Comparison of ENCODE assay signal across 1 cellular context in the genomic region with DNA sequence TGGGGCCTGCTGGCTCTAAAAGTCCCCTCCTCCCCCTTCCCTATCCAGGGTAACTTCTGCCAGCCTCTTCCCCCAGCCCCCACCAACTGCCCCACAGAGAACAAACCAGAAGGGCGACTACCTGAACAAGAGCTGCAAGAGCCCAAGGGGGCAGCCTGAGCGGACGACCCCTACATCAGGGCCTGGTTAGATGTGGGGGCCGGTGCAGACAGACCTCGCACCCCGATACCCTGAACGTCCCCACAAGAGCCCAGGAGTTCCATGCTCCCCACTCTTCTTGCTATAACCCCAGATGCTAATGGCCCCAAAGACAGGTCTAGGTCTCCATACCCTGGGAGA.
A peak's percentile ranks its signal among the peaks of the same experiment; 100 is the strongest.
TF ChIP-seq lines count a peak whose summit lies in the region.

No MANE protein-coding gene starts in this region.

TF ChIP-seq in K562, 482 proteins besides CTCF, POLR2A, EP300 and RAD21:
- no peak for TF ChIP-seq HMG20B (CRISPR knock-in tag; IDR thresholded peaks at IDR 0.05)
- peak; percentile 15; the same call in 1 of the 2 replicates for TF ChIP-seq SUPT5H (IDR thresholded peaks at IDR 0.05)
- TF ChIP-seq POLR2G (IDR thresholded peaks at IDR 0.05; ENCODE audit: low read depth, low read length), result peak; percentile 39
